ENCODE assay signal across 10 cellular contexts in genomic region chr11:44243633-44244343, GRCh38.
DNase-seq lines count a peak whose midpoint lies in the region; ATAC-seq, FAIRE-seq and TF ChIP-seq lines count a peak whose summit lies in the region.
"Had no signal": no experiment of that assay in that cellular context is flagged by ENCODE, and none has a peak within 500 bp of the region (broad histone marks: within the 10 kb centered on the region; RNA-seq: fewer than 3 reads in every experiment).

No MANE protein-coding gene starts in this region.

- TF ChIP-seq CTCF in HFFc6 (IDR thresholded peaks at IDR 0.05) (no peak), smooth muscle cell (IDR thresholded peaks at IDR 0.05; ENCODE audit: borderline replicate concordance, insufficient read depth, poor library complexity, severe bottlenecking) (no peak)

- H3K4me3 ChIP-seq in smooth muscle cell, result no peak overlapping the region

- DNase-seq in HFFc6, result peak; percentile 18
- peak; percentile 90 for DNase-seq in iPS DF 4.7 (ENCODE audit: extremely low read depth, low spot score)
- no peak for DNase-seq in smooth muscle cell (lab: John Stamatoyannopoulos, UW; ENCODE audit: unreplicated experiment)
- DNase-seq in stimulated activated naive B cell treated with anti-CD40 and anti-IgM and Interleukin-4, amounts not matched to agents 10 μg/mL and 1 μg/mL and 100 μg/mL, for 72 hours, result no peak
- DNase-seq in stimulated activated CD8-positive, alpha-beta memory T cell treated with anti-CD3 and anti-CD28 coated beads, Interleukin-4, amount 100 ng/mL, for 48 hours, result no peak
- DNase-seq: activated T-cell treated with anti-CD3 and anti-CD28 coated beads, Interleukin-2, amount 50 U/mL, for 48 hours; midbrain; NCI-H82 had no signal

- H3K4me2 ChIP-seq in smooth muscle cell, result peak overlapping the region; percentile 70

- H3K9ac ChIP-seq in smooth muscle cell (ENCODE audit: low read depth), result no peak overlapping the region

- ATAC-seq in stimulated activated naive B cell treated with anti-CD40 and anti-IgM and Interleukin-4, amounts not matched to agents 10 μg/mL and 1 μg/mL and 100 μg/mL, for 72 hours (replicated peaks), result no peak
- no peak for ATAC-seq in GM19324 (IDR thresholded peaks at IDR 0.05; ENCODE audit: low FRiP score, unreplicated experiment)

- H3K27me3 ChIP-seq in smooth muscle cell (ENCODE audit: low read depth), result no peaks in the 10 kb centered on the region

- 49% methylated on average over 6 of the region's 6 CpGs for WGBS in smooth muscle cell (ENCODE audit: low lambda C conversion rate)

- peaks cover 23% of the 10 kb centered on the region for H3K36me3 Mint-ChIP-seq in HFFc6 (ENCODE audit: low read depth)
- peaks cover 38 to 49% of the 10 kb centered on the region in 2 donors for H3K36me3 Mint-ChIP-seq in stimulated activated naive B cell treated with anti-CD40 and anti-IgM and Interleukin-4, amounts not matched to agents 10 μg/mL and 1 μg/mL and 100 μg/mL, for 72 hours

- H3F3A ChIP-seq in smooth muscle cell (ENCODE audit: low read depth), result no peaks in the 10 kb centered on the region

- peak; percentile 33 for FAIRE-seq in TTC549 (lab: Jason Lieb, UNC)

- H3K27me3 Mint-ChIP-seq in HFFc6 (ENCODE audit: insufficient read depth), result no peaks in the 10 kb centered on the region; the same call in 1 of the 2 replicates
- no peaks in the 10 kb centered on the region for H3K27me3 Mint-ChIP-seq in stimulated activated naive B cell treated with anti-CD40 and anti-IgM and Interleukin-4, amounts not matched to agents 10 μg/mL and 1 μg/mL and 100 μg/mL, for 72 hours

- H3K36me3 ChIP-seq in smooth muscle cell (ENCODE audit: low read depth), result peaks cover 3% of the 10 kb centered on the region

- H3K4me1 ChIP-seq in smooth muscle cell (ENCODE audit: low read depth), result peaks cover 34% of the 10 kb centered on the region

- H3K27ac ChIP-seq in smooth muscle cell (ENCODE audit: low read depth), result peak overlapping the region; percentile 10

- H3K9me3 Mint-ChIP-seq in HFFc6, result no peaks in the 10 kb centered on the region
- H3K9me3 Mint-ChIP-seq in stimulated activated naive B cell treated with anti-CD40 and anti-IgM and Interleukin-4, amounts not matched to agents 10 μg/mL and 1 μg/mL and 100 μg/mL, for 72 hours, result no peaks in the 10 kb centered on the region

- no peaks in the 10 kb centered on the region for H3K79me2 ChIP-seq in smooth muscle cell (ENCODE audit: low read depth)

- H4K20me1 ChIP-seq in smooth muscle cell (ENCODE audit: low read depth), result no peaks in the 10 kb centered on the region

- H3K4me3 Mint-ChIP-seq in HFFc6, result peak overlapping the region; percentile 61
- no peak overlapping the region for H3K4me3 Mint-ChIP-seq in stimulated activated naive B cell treated with anti-CD40 and anti-IgM and Interleukin-4, amounts not matched to agents 10 μg/mL and 1 μg/mL and 100 μg/mL, for 72 hours

- no peak overlapping the region for H2AFZ ChIP-seq in smooth muscle cell (ENCODE audit: low read depth)

- peak overlapping the region; percentile 69 for H3K27ac Mint-ChIP-seq in HFFc6
- H3K27ac Mint-ChIP-seq in stimulated activated naive B cell treated with anti-CD40 and anti-IgM and Interleukin-4, amounts not matched to agents 10 μg/mL and 1 μg/mL and 100 μg/mL, for 72 hours, result no peak overlapping the region

- H3K4me1 Mint-ChIP-seq in HFFc6 (ENCODE audit: low read depth), result peaks cover 68% of the 10 kb centered on the region
- no peaks in the 10 kb centered on the region for H3K4me1 Mint-ChIP-seq in stimulated activated naive B cell treated with anti-CD40 and anti-IgM and Interleukin-4, amounts not matched to agents 10 μg/mL and 1 μg/mL and 100 μg/mL, for 72 hours

- H3K9me3 ChIP-seq in smooth muscle cell (replicated peaks; ENCODE audit: low read depth), result no peaks in the 10 kb centered on the region

Comparison
In these comparisons a context has a peak if more than half of its experiments do, and no peak if none do; other contexts are left out.
1. DNase-seq: peak in HFFc6 (single experiment) and iPS DF 4.7 (single experiment); none in smooth muscle cell (single experiment), stimulated activated naive B cell treated with anti-CD40 and anti-IgM and Interleukin-4, amounts not matched to agents 10 μg/mL and 1 μg/mL and 100 μg/mL, for 72 hours (single experiment) and stimulated activated CD8-positive, alpha-beta memory T cell treated with anti-CD3 and anti-CD28 coated beads, Interleukin-4, amount 100 ng/mL, for 48 hours (single experiment).